ENCODE assay signal across 1 cellular context in the genomic region with DNA sequence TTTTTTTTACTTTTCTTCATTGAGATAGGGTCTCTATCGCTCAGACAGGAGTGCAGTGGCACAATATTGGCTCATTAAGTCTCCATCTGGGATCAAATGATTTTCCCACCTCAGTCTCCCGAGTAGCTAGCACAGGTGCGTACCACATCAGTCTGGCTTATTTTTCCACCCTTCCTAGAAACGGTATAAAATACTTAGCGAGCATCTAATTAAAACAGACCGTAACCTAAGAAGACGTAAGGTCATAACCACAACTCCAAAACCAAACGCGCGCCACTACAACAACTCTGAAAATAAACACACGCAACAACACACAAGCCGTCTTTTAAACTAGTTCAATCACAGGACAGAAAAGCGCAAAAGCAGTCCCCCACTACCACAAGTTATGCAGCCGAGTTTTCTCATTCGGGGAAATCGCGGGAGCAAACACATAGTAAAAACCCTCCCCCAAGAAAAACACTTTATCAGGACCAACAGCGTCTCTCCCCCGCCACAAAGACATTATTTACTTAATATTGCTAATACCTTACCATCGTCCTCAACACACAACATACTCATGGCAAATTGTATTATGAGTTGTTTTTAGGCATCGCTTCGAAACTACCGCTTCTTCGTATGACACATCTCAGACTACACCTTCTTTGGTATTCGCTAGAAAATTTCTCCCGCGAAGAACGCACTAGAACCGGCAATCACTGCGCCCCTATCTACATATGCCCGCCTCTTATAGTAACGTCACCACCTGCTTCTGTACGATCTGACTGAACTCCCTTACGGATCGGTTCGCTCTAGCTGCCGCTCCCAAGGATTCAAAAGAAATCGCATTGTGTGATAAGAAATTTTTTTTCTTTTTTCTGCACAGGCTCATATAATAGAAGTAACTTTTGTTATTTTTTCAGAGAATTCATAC.
TF ChIP-seq lines count a peak whose summit lies in the region.

No MANE protein-coding gene starts in this region.

TF ChIP-seq in K562, 482 proteins besides CTCF, POLR2A, EP300 and RAD21 (continued from another document and continues in another):
- TF ChIP-seq, protein P1, sequence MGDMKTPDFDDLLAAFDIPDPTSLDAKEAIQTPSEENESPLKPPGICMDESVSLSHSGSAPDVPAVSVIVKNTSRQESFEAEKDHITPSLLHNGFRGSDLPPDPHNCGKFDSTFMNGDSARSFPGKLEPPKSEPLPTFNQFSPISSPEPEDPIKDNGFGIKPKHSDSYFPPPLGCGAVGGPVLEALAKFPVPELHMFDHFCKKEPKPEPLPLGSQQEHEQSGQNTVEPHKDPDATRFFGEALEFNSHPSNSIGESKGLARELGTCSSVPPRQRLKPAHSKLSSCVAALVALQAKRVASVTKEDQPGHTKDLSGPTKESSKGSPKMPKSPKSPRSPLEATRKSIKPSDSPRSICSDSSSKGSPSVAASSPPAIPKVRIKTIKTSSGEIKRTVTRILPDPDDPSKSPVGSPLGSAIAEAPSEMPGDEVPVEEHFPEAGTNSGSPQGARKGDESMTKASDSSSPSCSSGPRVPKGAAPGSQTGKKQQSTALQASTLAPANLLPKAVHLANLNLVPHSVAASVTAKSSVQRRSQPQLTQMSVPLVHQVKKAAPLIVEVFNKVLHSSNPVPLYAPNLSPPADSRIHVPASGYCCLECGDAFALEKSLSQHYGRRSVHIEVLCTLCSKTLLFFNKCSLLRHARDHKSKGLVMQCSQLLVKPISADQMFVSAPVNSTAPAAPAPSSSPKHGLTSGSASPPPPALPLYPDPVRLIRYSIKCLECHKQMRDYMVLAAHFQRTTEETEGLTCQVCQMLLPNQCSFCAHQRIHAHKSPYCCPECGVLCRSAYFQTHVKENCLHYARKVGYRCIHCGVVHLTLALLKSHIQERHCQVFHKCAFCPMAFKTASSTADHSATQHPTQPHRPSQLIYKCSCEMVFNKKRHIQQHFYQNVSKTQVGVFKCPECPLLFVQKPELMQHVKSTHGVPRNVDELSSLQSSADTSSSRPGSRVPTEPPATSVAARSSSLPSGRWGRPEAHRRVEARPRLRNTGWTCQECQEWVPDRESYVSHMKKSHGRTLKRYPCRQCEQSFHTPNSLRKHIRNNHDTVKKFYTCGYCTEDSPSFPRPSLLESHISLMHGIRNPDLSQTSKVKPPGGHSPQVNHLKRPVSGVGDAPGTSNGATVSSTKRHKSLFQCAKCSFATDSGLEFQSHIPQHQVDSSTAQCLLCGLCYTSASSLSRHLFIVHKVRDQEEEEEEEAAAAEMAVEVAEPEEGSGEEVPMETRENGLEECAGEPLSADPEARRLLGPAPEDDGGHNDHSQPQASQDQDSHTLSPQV (IDR thresholded peaks at IDR 0.05): peak; percentile 59; the same call in 1 of the 2 replicates
- TF ChIP-seq PHTF2 (CRISPR knock-in tag; IDR thresholded peaks at IDR 0.05) (peak; percentile 99), THAP7 (CRISPR knock-in tag; IDR thresholded peaks at IDR 0.05) (peak; percentile 97), SMARCC2 (IDR thresholded peaks at IDR 0.05; ENCODE audit: low read depth) (no peak), SRSF3 (IDR thresholded peaks at IDR 0.05; ENCODE audit: insufficient read depth, low read length) (no peak), SIRT6 (IDR thresholded peaks at IDR 0.05; ENCODE audit: low read depth, low read length) (no peak), ZNF140 (CRISPR knock-in tag; IDR thresholded peaks at IDR 0.05) (no peak; the same call in 1 of the 2 replicates), ZNF232 (CRISPR knock-in tag; IDR thresholded peaks at IDR 0.05) (no peak; the same call in 1 of the 2 replicates), ZNF639 (CRISPR knock-in tag; conservative IDR thresholded peaks at IDR 0.05 in 1 of 2, IDR thresholded peaks at IDR 0.05 in 1 of 2) (peak in 1 of 2 experiments; percentile 85; a peak in 2 of 4 replicates), ZNF165 (CRISPR knock-in tag; IDR thresholded peaks at IDR 0.05; ENCODE audit: borderline replicate concordance) (no peak), NFATC3 (IDR thresholded peaks at IDR 0.05) (no peak; the same call in 1 of the 2 replicates), RBM39 (optimal IDR thresholded peaks at IDR 0.05; ENCODE audit: low read depth, low read length) (peak; percentile 100), THRAP3 (IDR thresholded peaks at IDR 0.05; ENCODE audit: borderline replicate concordance) (peak; percentile 99), FIP1L1 (IDR thresholded peaks at IDR 0.05; ENCODE audit: low read depth, low read length, poor library complexity, severe bottlenecking) (peak; percentile 91), TBL1XR1 (IDR thresholded peaks at IDR 0.05; ENCODE audit: low read length in 2 of 2) (peak; percentile 98; a peak in 3 of 4 replicates), TEAD1 (CRISPR knock-in tag; IDR thresholded peaks at IDR 0.05) (peak; percentile 84 to 99), OTX1 (CRISPR knock-in tag; IDR thresholded peaks at IDR 0.05) (peak; percentile 100), MXI1 (IDR thresholded peaks at IDR 0.05; ENCODE audit: low read depth, low read length) (peak; percentile 93), SAP30 (IDR thresholded peaks at IDR 0.05; ENCODE audit: borderline replicate concordance, insufficient read depth, low read depth, low read length, poor library complexity, severe bottlenecking) (no peak), MCM7 (IDR thresholded peaks at IDR 0.05) (peak in 1 of 2 experiments; percentile 92; a peak in 1 of 4 replicates), KAT2B (IDR thresholded peaks at IDR 0.05; ENCODE audit: low read depth, low read length) (no peak), TRIM24 (IDR thresholded peaks at IDR 0.05) (peak in 1 of 2 experiments; percentile 80; a peak in 1 of 4 replicates), ZSCAN29 (IDR thresholded peaks at IDR 0.05) (peak; percentile 61), HLTF (IDR thresholded peaks at IDR 0.05) (0 out of 2 replicates have a peak, but pooled peaks have one; percentile 86), IRF2 (CRISPR knock-in tag; IDR thresholded peaks at IDR 0.05) (peak; percentile 77; the same call in 1 of the 2 replicates), GTF2A2 (tag; IDR thresholded peaks at IDR 0.05) (peak; percentile 99), E4F1 (CRISPR knock-in tag; IDR thresholded peaks at IDR 0.05; ENCODE audit: borderline replicate concordance) (peak; percentile 91), PTTG1 (tag; IDR thresholded peaks at IDR 0.05; ENCODE audit: low read depth) (no peak), RBM14 (IDR thresholded peaks at IDR 0.05; ENCODE audit: borderline replicate concordance, insufficient read depth, low read depth, low read length) (0 out of 2 replicates have a peak, but pooled peaks have one; percentile 74), FOXP4 (CRISPR knock-in tag; IDR thresholded peaks at IDR 0.05; ENCODE audit: borderline replicate concordance) (peak; percentile 97), ARHGAP35 (IDR thresholded peaks at IDR 0.05; ENCODE audit: partially characterized antibody) (peak; percentile 97), ATF1 (CRISPR knock-in tag; IDR thresholded peaks at IDR 0.05) (no peak; the same call in 1 of the 2 replicates), ATF1 (tag; IDR thresholded peaks at IDR 0.05) (peak; percentile 95), HDAC6 (IDR thresholded peaks at IDR 0.05; ENCODE audit: low read depth, low read length) (peak; percentile 98), SP1 (CRISPR knock-in tag; IDR thresholded peaks at IDR 0.05) (peak; percentile 96), CREM (IDR thresholded peaks at IDR 0.05; ENCODE audit: low read depth) (peak; percentile 88), TAF1 (IDR thresholded peaks at IDR 0.05; ENCODE audit: control insufficient read depth, extremely low read depth, insufficient read depth, low read length, severe bottlenecking) (peak; percentile 17), XRCC4 (IDR thresholded peaks at IDR 0.05; ENCODE audit: extremely low read depth, insufficient read depth, insufficient read length) (no peak), SREBF2 (CRISPR knock-in tag; IDR thresholded peaks at IDR 0.05) (peak; percentile 52; the same call in 1 of the 2 replicates), ETS2 (tag; IDR thresholded peaks at IDR 0.05; ENCODE audit: borderline replicate concordance, poor library complexity, severe bottlenecking) (no peak), ZNF184 (CRISPR knock-in tag; IDR thresholded peaks at IDR 0.05) (no peak), YBX1 (IDR thresholded peaks at IDR 0.05) (no peak)
- TF ChIP-seq, protein P2, sequence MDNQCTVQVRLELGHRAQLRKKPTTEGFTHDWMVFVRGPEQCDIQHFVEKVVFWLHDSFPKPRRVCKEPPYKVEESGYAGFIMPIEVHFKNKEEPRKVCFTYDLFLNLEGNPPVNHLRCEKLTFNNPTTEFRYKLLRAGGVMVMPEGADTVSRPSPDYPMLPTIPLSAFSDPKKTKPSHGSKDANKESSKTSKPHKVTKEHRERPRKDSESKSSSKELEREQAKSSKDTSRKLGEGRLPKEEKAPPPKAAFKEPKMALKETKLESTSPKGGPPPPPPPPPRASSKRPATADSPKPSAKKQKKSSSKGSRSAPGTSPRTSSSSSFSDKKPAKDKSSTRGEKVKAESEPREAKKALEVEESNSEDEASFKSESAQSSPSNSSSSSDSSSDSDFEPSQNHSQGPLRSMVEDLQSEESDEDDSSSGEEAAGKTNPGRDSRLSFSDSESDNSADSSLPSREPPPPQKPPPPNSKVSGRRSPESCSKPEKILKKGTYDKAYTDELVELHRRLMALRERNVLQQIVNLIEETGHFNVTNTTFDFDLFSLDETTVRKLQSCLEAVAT (IDR thresholded peaks at IDR 0.05): peak; percentile 98
- TF ChIP-seq, protein P3, sequence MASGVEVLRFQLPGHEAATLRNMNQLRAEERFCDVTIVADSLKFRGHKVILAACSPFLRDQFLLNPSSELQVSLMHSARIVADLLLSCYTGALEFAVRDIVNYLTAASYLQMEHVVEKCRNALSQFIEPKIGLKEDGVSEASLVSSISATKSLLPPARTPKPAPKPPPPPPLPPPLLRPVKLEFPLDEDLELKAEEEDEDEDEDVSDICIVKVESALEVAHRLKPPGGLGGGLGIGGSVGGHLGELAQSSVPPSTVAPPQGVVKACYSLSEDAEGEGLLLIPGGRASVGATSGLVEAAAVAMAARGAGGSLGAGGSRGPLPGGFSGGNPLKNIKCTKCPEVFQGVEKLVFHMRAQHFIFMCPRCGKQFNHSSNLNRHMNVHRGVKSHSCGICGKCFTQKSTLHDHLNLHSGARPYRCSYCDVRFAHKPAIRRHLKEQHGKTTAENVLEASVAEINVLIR (CRISPR knock-in tag; IDR thresholded peaks at IDR 0.05): peak; percentile 63; the same call in 1 of the 2 replicates
